In the genomic region with DNA sequence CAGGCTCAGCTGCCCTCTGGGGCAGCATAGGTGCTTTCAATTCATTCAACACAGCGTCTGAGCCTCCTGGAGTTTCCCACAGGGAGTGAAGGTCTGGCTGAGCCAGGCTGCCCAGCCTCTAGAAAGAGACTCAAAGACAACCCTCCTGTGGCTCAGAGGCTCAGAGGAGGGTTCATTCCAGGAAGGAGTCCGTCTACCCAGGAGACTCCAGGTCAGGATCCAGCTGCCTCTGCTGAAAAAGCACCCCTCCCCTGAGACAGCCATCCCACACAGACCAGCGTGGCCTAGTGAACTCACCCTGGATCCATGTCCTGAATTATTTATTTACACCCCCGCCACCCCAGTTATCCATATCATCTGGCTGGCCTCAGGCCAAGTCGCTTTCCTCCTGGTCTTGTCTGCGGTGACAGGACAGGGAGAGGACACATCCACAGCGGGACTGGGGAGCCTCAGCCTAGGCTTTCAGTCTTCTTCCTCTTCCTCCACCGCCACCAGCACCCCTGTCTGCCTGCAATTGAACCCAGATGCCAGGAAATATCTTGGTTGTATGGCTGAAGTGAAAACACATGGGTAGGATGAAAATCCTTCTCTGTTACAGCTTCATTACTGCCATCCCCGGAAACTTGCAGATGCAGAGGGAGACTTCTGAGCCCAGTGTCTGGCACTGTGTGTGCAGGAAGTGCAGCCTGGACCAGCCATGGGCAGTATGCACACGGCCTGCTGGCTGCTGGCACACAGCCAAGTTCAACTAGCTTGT, we compare ENCODE assay signal across 10 cellular contexts. TPM values are rescaled to one million over a fixed set of nuclear protein-coding genes. Genes with fewer than 3 reads are reported as not detected.
A peak's percentile ranks its signal among the peaks of the same experiment; 100 is the strongest.
DNase-seq lines count a peak whose midpoint lies in the region; TF ChIP-seq lines count a peak whose summit lies in the region.
"Had no signal": no experiment of that assay in that cellular context is flagged by ENCODE, and none has a peak within 500 bp of the region (broad histone marks: within the 10 kb centered on the region; RNA-seq: fewer than 3 reads in every experiment).

No MANE protein-coding gene starts in this region.

- no peak overlapping the region for H2AK5ac ChIP-seq in neuronal stem cell (ENCODE audit: low read depth, low read length)

- H3K36me3 ChIP-seq in neuronal stem cell (replicated peaks in 1 of 2; ENCODE audit: control insufficient read depth in 2 of 2, insufficient read depth in 2 of 2, low read length in 2 of 2), result no peaks in the 10 kb centered on the region

- H3K4me3 Mint-ChIP-seq in CD14-positive monocyte, result no peak overlapping the region
- H3K4me3 Mint-ChIP-seq: effector memory CD8-positive, alpha-beta T cell; naive B cell had no signal

- H3K4me2 ChIP-seq in neuronal stem cell (ENCODE audit: insufficient read depth, low read length, poor library complexity, severe bottlenecking), result no peak overlapping the region

- H2BK5ac ChIP-seq in neuronal stem cell (ENCODE audit: low read length), result no peak overlapping the region

- intact Hi-C loops in CD14-positive monocyte (cut with micrococcal nuclease), result no loop called here

- H2BK120ac ChIP-seq in neuronal stem cell (ENCODE audit: low read depth, low read length), result no peak overlapping the region

- H3K4me1 Mint-ChIP-seq in CD14-positive monocyte, result no peaks in the 10 kb centered on the region
- H3K4me1 Mint-ChIP-seq: naive B cell had no signal

- H3K36me3 Mint-ChIP-seq in CD14-positive monocyte, result no peaks in the 10 kb centered on the region
- H3K36me3 Mint-ChIP-seq: naive B cell had no signal

- no CpG with 5 or more reads among the region's 10 CpGs for WGBS in neuronal stem cell (ENCODE audit: extremely low coverage in 2 of 2, insufficient read length in 2 of 2, insufficient replicate concordance in 1 of 2), 2 donors

- H3K27me3 Mint-ChIP-seq in CD14-positive monocyte (ENCODE audit: low read depth in 3 of 3), result peaks cover 2 to 7% (median 6%) of the 10 kb centered on the region in 3 donors

- H3K9me3 ChIP-seq in neuronal stem cell (replicated peaks in 1 of 2; ENCODE audit: control insufficient read depth in 2 of 2, insufficient read depth in 1 of 2, low read depth in 1 of 2, low read length in 2 of 2), result no peaks in the 10 kb centered on the region

- H4K8ac ChIP-seq in neuronal stem cell (ENCODE audit: low read depth, low read length), result no peak overlapping the region

- H3K27me3 ChIP-seq in neuronal stem cell (ENCODE audit: control insufficient read depth in 3 of 3, insufficient read depth in 3 of 3, low read depth in 1 of 3, low read length in 3 of 3), result peaks cover 0 to 26% (median 0%) of the 10 kb centered on the region in 3 experiments

- H4K91ac ChIP-seq in neuronal stem cell (ENCODE audit: low read depth, low read length, poor library complexity), result no peak overlapping the region

- no peak overlapping the region for H3K23ac ChIP-seq in neuronal stem cell (ENCODE audit: low read depth, low read length, poor library complexity)

- H3K4ac ChIP-seq in neuronal stem cell (ENCODE audit: low read length), result no peak overlapping the region

- H3K27ac ChIP-seq in neuronal stem cell (replicated peaks; ENCODE audit: low read length), result no peak overlapping the region

- H3K4me1 ChIP-seq in neuronal stem cell (ENCODE audit: control insufficient read depth in 2 of 2, insufficient read depth in 1 of 2, low read depth in 1 of 2, low read length in 2 of 2), result no peaks in the 10 kb centered on the region

- H3K4me3 ChIP-seq in neuronal stem cell (ENCODE audit: low read length in 2 of 2), result no peak overlapping the region

- no peak for TF ChIP-seq CTCF in GM13977 (IDR thresholded peaks at IDR 0.05; ENCODE audit: extremely low read depth, insufficient read depth, missing control alignments)
- no peak for TF ChIP-seq CTCF in CD14-positive monocyte (IDR thresholded peaks at IDR 0.05)

- no peak overlapping the region for H2BK15ac ChIP-seq in neuronal stem cell (ENCODE audit: low read length)

- no peak overlapping the region for H3K18ac ChIP-seq in neuronal stem cell (ENCODE audit: low read length)

- H3K9ac ChIP-seq in neuronal stem cell (ENCODE audit: low read depth, low read length, poor library complexity), result no peak overlapping the region

- no peak overlapping the region for H3K14ac ChIP-seq in neuronal stem cell (ENCODE audit: low read length)

- H3K27ac Mint-ChIP-seq in CD14-positive monocyte, result no peak overlapping the region
- H3K27ac Mint-ChIP-seq: effector memory CD8-positive, alpha-beta T cell had no signal

- no peak overlapping the region for H2AFZ ChIP-seq in neuronal stem cell (ENCODE audit: low read length)

- no peak overlapping the region for H2BK12ac ChIP-seq in neuronal stem cell (ENCODE audit: low read length)

- H3K79me1 ChIP-seq in neuronal stem cell (ENCODE audit: low read depth, low read length), result no peaks in the 10 kb centered on the region

- no peaks in the 10 kb centered on the region for H3K9me3 Mint-ChIP-seq in CD14-positive monocyte
- H3K9me3 Mint-ChIP-seq: effector memory CD8-positive, alpha-beta T cell had no signal

- DNase-seq in ACHN (peak; percentile 22), HT1080 (ENCODE audit: low read depth) (peak; percentile 35), brain pericyte (ENCODE audit: low read depth, low spot score) (peak; percentile 72), left kidney (ENCODE audit: low read depth, low spot score) (peak; percentile 84), neuronal stem cell (ENCODE audit: low spot score) (no peak), T-helper 9 cell (no peak), GM13977 (ENCODE audit: low spot score) (no peak), CD14-positive monocyte (ENCODE audit: low spot score) (no peak)
- DNase-seq: effector memory CD8-positive, alpha-beta T cell; naive B cell had no signal

- in situ Hi-C loops in ACHN (cut with HindIII; ENCODE audit: low pct_ligation_motif_present, low pct_unique_long_range_greater_than_20kb, low sequenced_read_pairs), result no loop called here
- in situ Hi-C loops in GM13977 (cut with MboI; ENCODE audit: low pct_unique_long_range_greater_than_20kb, low sequenced_read_pairs, unreplicated experiment), result no loop called here

RNA-seq across cellular contexts. Expression of gene COL13A1, which starts 44.0 kb away (rescaled TPM):
- total RNA-seq in HT1080 (2014; rRNA removed; shearing (Covaris generic)), result 105 and 114 TPM in 2 replicates
- 160 and 191 TPM in 2 replicates for polyA plus RNA-seq in HT1080 (2015; cell fraction: cytosol; rRNA removed)
- 525 and 611 TPM in 2 replicates for polyA plus RNA-seq in HT1080 (2015; cell fraction: nucleus; rRNA removed)
- polyA plus RNA-seq in neuronal stem cell (2013, experiment 1 of 2), result 4.7 TPM
- polyA plus RNA-seq in neuronal stem cell (2013, experiment 2 of 2), result 5.0 TPM
- not detected for polyA plus RNA-seq in CD14-positive monocyte

Comparison
In these comparisons a context has a peak if more than half of its experiments do, and no peak if none do; other contexts are left out.
1. DNase-seq: peak in ACHN (single experiment), HT1080 (single experiment), brain pericyte (single experiment) and left kidney (single experiment); none in neuronal stem cell (single experiment), T-helper 9 cell (single experiment), GM13977 (single experiment) and CD14-positive monocyte (single experiment).